ENCODE assay signal across 33 cellular contexts in genomic region chr6:11782524-11782923, GRCh38.
"Had no signal": no experiment of that assay in that cellular context is flagged by ENCODE, and none has a peak within 500 bp of the region (broad histone marks: within the 10 kb centered on the region; RNA-seq: fewer than 3 reads in every experiment).

No MANE protein-coding gene starts in this region.

- H3K27me3 ChIP-seq: MG63 had no signal

- H3K36me3 ChIP-seq: MG63 had no signal

- DNase-seq: Karpas-422, Kasumi-1, MG63, MM.1S, MV-4-11, NCI-H1048, NCI-H1092, NCI-H1092 treated with DMSO at 0.1 percent for 48 hours, NCI-H1105, NCI-H1105 treated with DMSO at 0.1 percent for 48 hours, NCI-H1417, NCI-H1417 treated with DMSO at 0.1 percent for 48 hours, NCI-H1436, NCI-H1436 treated with DMSO at 0.1 percent for 48 hours, NCI-H146, NCI-H1694, NCI-H1694 treated with DMSO at 0.1 percent for 48 hours, NCI-H187, NCI-H187 treated with DMSO at 0.1 percent for 48 hours, NCI-H1930, NCI-H2029, NCI-H2029 treated with DMSO at 0.1 percent for 48 hours, NCI-H2081, NCI-H2081 treated with DMSO at 0.1 percent for 48 hours, NCI-H2107, NCI-H2171, NCI-H2227 treated with DMSO at 0.1 percent for 48 hours, NCI-H226, NCI-H345, NCI-H446, NCI-H446 treated with DMSO at 0.1 percent for 48 hours, NCI-H510A, NCI-H510A treated with DMSO at 0.1 percent for 48 hours had no signal

- H3K9me3 ChIP-seq: MG63 had no signal

- H3K4me3 ChIP-seq: MG63 had no signal
